Comparison of ENCODE assay signal across 1 cellular context in genomic region chr10:30420774-30421173, GRCh38.
TF ChIP-seq lines count a peak whose summit lies in the region.

No MANE protein-coding gene starts in this region.

TF ChIP-seq in GM12878, 131 proteins besides CTCF, POLR2A, EP300 and RAD21:
- TF ChIP-seq RELB (IDR thresholded peaks at IDR 0.05; ENCODE audit: low read depth) (0 out of 2 replicates have a peak, but pooled peaks have one; percentile 39), ATF2 (IDR thresholded peaks at IDR 0.05; ENCODE audit: low read length) (no peak), FOS (IDR thresholded peaks at IDR 0.05; ENCODE audit: borderline replicate concordance, extremely low read depth, insufficient read length) (no peak), IKZF1 (conservative IDR thresholded peaks at IDR 0.05) (no peak), RAD51 (IDR thresholded peaks at IDR 0.05) (peak; percentile 76), SMC3 (IDR thresholded peaks at IDR 0.05; ENCODE audit: borderline replicate concordance, low read length) (0 out of 2 replicates have a peak, but pooled peaks have one; percentile 4), SMARCA5 (IDR thresholded peaks at IDR 0.05) (0 out of 2 replicates have a peak, but pooled peaks have one; percentile 29)
TF ChIP-seq in GM12878: peak in this region for 4.
